In genomic region chr17:8410882-8411238, GRCh38 we compare ENCODE assay signal across 10 cellular contexts. TPM values are rescaled to one million over a fixed set of nuclear protein-coding genes. Genes with fewer than 3 reads are reported as not detected.
"Had no signal": no experiment of that assay in that cellular context is flagged by ENCODE, and none has a peak within 500 bp of the region (broad histone marks: within the 10 kb centered on the region; RNA-seq: fewer than 3 reads in every experiment).

No MANE protein-coding gene starts in this region.

- DNase-seq: cortex of kidney had no signal

- H3K4me2 ChIP-seq: hepatocyte had no signal

- H3K4me3 ChIP-seq: cardiac muscle cell, hepatocyte, testis, uterus had no signal

- H3K27ac ChIP-seq: cardiac muscle cell, hepatocyte, testis, uterus had no signal

- H2AFZ ChIP-seq: hepatocyte had no signal

- H3K36me3 ChIP-seq: cardiac muscle cell, uterus had no signal

- H3K27me3 ChIP-seq: cardiac muscle cell, hepatocyte, testis, uterus had no signal

- H3K4me1 ChIP-seq: testis, uterus had no signal

- H3K79me2 ChIP-seq: hepatocyte had no signal

- H3K9me3 ChIP-seq: testis, uterus had no signal

RNA-seq across cellular contexts. Expression of gene RNF222, which starts 13.2 kb away (rescaled TPM):
- total RNA-seq: activated CD4-positive, alpha-beta T cell treated with anti-CD3 and anti-CD28 coated beads, Interleukin-2, amount 10 ng/mL, durations not matched to agents 24 days and 14 days; cardiac muscle cell; cerebellum; hepatocyte; left ventricle myocardium superior; osteocyte; progenitor cell of endocrine pancreas; uterus had no signal
- polyA plus RNA-seq: hepatocyte had no signal
